ENCODE assay signal across 22 cellular contexts in the genomic region with DNA sequence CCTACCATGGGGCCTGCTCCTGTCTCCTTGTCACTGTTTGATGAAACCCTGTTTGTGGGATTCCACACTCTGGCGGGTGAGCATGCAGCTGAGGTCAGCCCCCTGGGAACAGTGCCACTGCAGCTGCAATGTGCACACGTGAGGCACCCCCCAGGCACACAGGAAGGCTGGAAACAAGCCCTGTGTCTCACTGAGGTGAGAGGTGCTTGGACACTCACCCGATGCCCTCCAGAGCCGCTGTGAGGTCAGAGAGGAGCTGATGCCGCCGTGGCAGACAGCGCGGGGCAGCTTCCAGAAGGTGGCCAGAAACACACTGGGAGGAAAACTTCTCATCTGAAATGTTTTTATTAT. TPM values are rescaled to one million over a fixed set of nuclear protein-coding genes. Genes with fewer than 3 reads are reported as not detected.
DNase-seq lines count a peak whose midpoint lies in the region; ATAC-seq, FAIRE-seq and TF ChIP-seq lines count a peak whose summit lies in the region.
"Had no signal": no experiment of that assay in that cellular context is flagged by ENCODE, and none has a peak within 500 bp of the region (broad histone marks: within the 10 kb centered on the region; RNA-seq: fewer than 3 reads in every experiment).

No MANE protein-coding gene starts in this region.

- H3K9me2 ChIP-seq in OCI-LY7 (ENCODE audit: insufficient read depth, low read length), result no peaks in the 10 kb centered on the region

- H3K4me3 ChIP-seq in OCI-LY7 (ENCODE audit: low read depth, low read length, poor library complexity, severe bottlenecking) (no peak overlapping the region), esophagus muscularis mucosa (peak overlapping the region in 2 of 4 donors; percentile 20 to 21), HepG2 (replicated peaks in 1 of 3; ENCODE audit: insufficient read depth in 1 of 3, low read depth in 2 of 3, low read length in 3 of 3) (no peak overlapping the region), aorta (ENCODE audit: low read length in 2 of 2) (no peak overlapping the region)
- H3K4me3 ChIP-seq: ovary had no signal

- no peak overlapping the region for H3K4me2 ChIP-seq in OCI-LY7 (ENCODE audit: low read length)
- H3K4me2 ChIP-seq in HepG2 (ENCODE audit: low read depth, low read length), result peak overlapping the region; percentile 23; the same call in 1 of the 2 replicates

- H3K36me3 ChIP-seq in OCI-LY7 (ENCODE audit: insufficient read depth, low read length), result no peaks in the 10 kb centered on the region
- no peaks in the 10 kb centered on the region for H3K36me3 ChIP-seq in esophagus muscularis mucosa
- H3K36me3 ChIP-seq in HepG2 (replicated peaks in 1 of 2; ENCODE audit: control insufficient read depth in 1 of 2, insufficient read depth in 2 of 2, low read length in 2 of 2), result no peaks in the 10 kb centered on the region
- no peaks in the 10 kb centered on the region for H3K36me3 ChIP-seq in aorta (ENCODE audit: control insufficient read depth in 1 of 2, insufficient read depth in 2 of 2, low read length in 1 of 2)
- H3K36me3 ChIP-seq: ovary had no signal

- intact Hi-C loops in OCI-LY7 (cut with micrococcal nuclease; ENCODE audit: unreplicated experiment) (no loop called here), esophagus muscularis mucosa (cut with DNase I) (no loop called here), HepG2 (cut with micrococcal nuclease; ENCODE audit: unreplicated experiment) (no loop called here), aorta (cut with DNase I) (no loop called here)
- intact Hi-C loops in activated T-helper 2 cell treated with anti-CD3 and anti-CD28 coated beads, Interferon-gamma antibody, Interleukin-2, Interleukin-4, amounts not matched to agents 10 μg/mL and 5 μg/mL and 100 μg/mL, durations not matched to agents 14 hours and 24 hours and 36 hours (cut with micrococcal nuclease), result no loop called here

- no peak overlapping the region for H3K27ac Mint-ChIP-seq in activated T-helper 2 cell treated with anti-CD3 and anti-CD28 coated beads, Interferon-gamma antibody, Interleukin-2, Interleukin-4, amounts not matched to agents 10 μg/mL and 5 μg/mL and 100 μg/mL, durations not matched to agents 14 hours and 24 hours and 36 hours
- H3K27ac Mint-ChIP-seq: activated CD8-positive, alpha-beta memory T cell treated with anti-CD3 and anti-CD28 coated beads, Interleukin-2, amount 10 ng/mL, durations not matched to agents 7 days and 5 days; activated naive CD4-positive, alpha-beta T cell treated with anti-CD3 and anti-CD28 coated beads, Interleukin-2, amount 10 ng/mL, durations not matched to agents 7 days and 5 days; CD4-positive, alpha-beta T cell; HFFc6; stimulated activated memory B cell treated with anti-CD40 and anti-IgM and Interleukin-4, amounts not matched to agents 10 μg/mL and 1 μg/mL and 100 μg/mL, for 72 hours; WTC11 had no signal

- H3K27ac ChIP-seq in OCI-LY7 (ENCODE audit: low read depth, low read length, poor library complexity, severe bottlenecking), result no peak overlapping the region
- peak overlapping the region; percentile 83 to 95 (median 92) for H3K27ac ChIP-seq in esophagus muscularis mucosa (replicated peaks in 1 of 4)
- H3K27ac ChIP-seq in HepG2 (ENCODE audit: extremely low read length, insufficient read depth, low read length), result no peak overlapping the region
- H3K27ac ChIP-seq in aorta (ENCODE audit: low read depth in 1 of 2, low read length in 2 of 2), result no peak overlapping the region
- H3K27ac ChIP-seq: ovary had no signal

- WGBS in esophagus muscularis mucosa, result 46% methylated on average over 8 of the region's 8 CpGs
- 56% methylated on average over 6 of the region's 8 CpGs for WGBS in HepG2 (ENCODE audit: low lambda C conversion rate)
- WGBS in aorta, 2 donors, result 85 to 87% methylated on average over 8 of the region's 8 CpGs

- no peak for TF ChIP-seq RAD21 in HepG2 (CRISPR knock-in tag; IDR thresholded peaks at IDR 0.05)

- H4K20me1 ChIP-seq in OCI-LY7 (ENCODE audit: insufficient read depth, low read length) (no peaks in the 10 kb centered on the region), HepG2 (ENCODE audit: insufficient read depth, low read length) (no peaks in the 10 kb centered on the region)

- H3K4me1 ChIP-seq in OCI-LY7 (ENCODE audit: insufficient read depth, low read length, poor library complexity, severe bottlenecking), result no peaks in the 10 kb centered on the region
- H3K4me1 ChIP-seq in esophagus muscularis mucosa, result peaks cover 39 to 100% (median 94%) of the 10 kb centered on the region in 4 donors
- peaks cover 69% of the 10 kb centered on the region for H3K4me1 ChIP-seq in HepG2 (ENCODE audit: insufficient read depth, low read length)
- no peaks in the 10 kb centered on the region for H3K4me1 ChIP-seq in aorta (ENCODE audit: control insufficient read depth in 1 of 2, insufficient read depth in 2 of 2, low read length in 2 of 2)

- no peak overlapping the region for H2AFZ ChIP-seq in OCI-LY7 (ENCODE audit: low read length)
- no peak overlapping the region for H2AFZ ChIP-seq in HepG2 (ENCODE audit: low read length)

- ATAC-seq in HepG2 (no peak), aorta (ENCODE audit: low FRiP score) (no peak)
- ATAC-seq: activated CD8-positive, alpha-beta memory T cell treated with anti-CD3 and anti-CD28 coated beads, Interleukin-2, amount 10 ng/mL, durations not matched to agents 7 days and 5 days; PC-3; stimulated activated memory B cell treated with anti-CD40 and anti-IgM and Interleukin-4, amounts not matched to agents 10 μg/mL and 1 μg/mL and 100 μg/mL, for 72 hours; WTC11 had no signal

- no peak overlapping the region for H3K9ac ChIP-seq in HepG2 (ENCODE audit: insufficient read depth, low read depth, low read length)

- no peak for TF ChIP-seq CTCF in OCI-LY7 (conservative IDR thresholded peaks at IDR 0.05; ENCODE audit: low read length)
- peak in 1 of 3 experiments; percentile 2 for TF ChIP-seq CTCF in esophagus muscularis mucosa (IDR thresholded peaks at IDR 0.05)
- TF ChIP-seq CTCF in HepG2 (CRISPR knock-in tag; IDR thresholded peaks at IDR 0.05), result no peak

- no peaks in the 10 kb centered on the region for H3K27me3 ChIP-seq in esophagus muscularis mucosa
- peaks cover 14 to 71% of the 10 kb centered on the region in 2 experiments for H3K27me3 ChIP-seq in HepG2 (ENCODE audit: control insufficient read depth in 1 of 2, insufficient read depth in 2 of 2, low read length in 2 of 2)
- no peaks in the 10 kb centered on the region for H3K27me3 ChIP-seq in aorta (ENCODE audit: control insufficient read depth in 1 of 2, insufficient read depth in 2 of 2, low read length in 1 of 2)
- H3K27me3 ChIP-seq: ovary had no signal

- no TSS peak for BruUV-seq in OCI-LY7 (replicated peaks; lab: Mats Ljungman, UMichigan)
- BruUV-seq in HepG2 (replicated peaks; lab: Mats Ljungman, UMichigan), result no TSS peak

- POLR2A ChIA-PET in OCI-LY7 (lab: Charles Lee), result no interaction called here
- POLR2A ChIA-PET in HepG2 (lab: Yijun Ruan, JAX), result interaction anchor here (1.2 to 2.3 kb wide), 2 partner anchors 9 to 23 kb away, joined by 3 to 10 read pairs; no protein-coding TSS in a partner anchor

- H3K9me3 Mint-ChIP-seq in activated T-helper 2 cell treated with anti-CD3 and anti-CD28 coated beads, Interferon-gamma antibody, Interleukin-2, Interleukin-4, amounts not matched to agents 10 μg/mL and 5 μg/mL and 100 μg/mL, durations not matched to agents 14 hours and 24 hours and 36 hours, result no peaks in the 10 kb centered on the region
- H3K9me3 Mint-ChIP-seq: activated naive CD4-positive, alpha-beta T cell treated with anti-CD3 and anti-CD28 coated beads, Interleukin-2, amount 10 ng/mL, durations not matched to agents 7 days and 5 days; CD4-positive, alpha-beta T cell; HFFc6; stimulated activated memory B cell treated with anti-CD40 and anti-IgM and Interleukin-4, amounts not matched to agents 10 μg/mL and 1 μg/mL and 100 μg/mL, for 72 hours; WTC11 had no signal

- H3K79me2 ChIP-seq in OCI-LY7 (ENCODE audit: insufficient read depth, low read depth, low read length) (no peaks in the 10 kb centered on the region), HepG2 (ENCODE audit: insufficient read depth, low read length) (no peaks in the 10 kb centered on the region)

- H3K27me3 Mint-ChIP-seq in activated T-helper 2 cell treated with anti-CD3 and anti-CD28 coated beads, Interferon-gamma antibody, Interleukin-2, Interleukin-4, amounts not matched to agents 10 μg/mL and 5 μg/mL and 100 μg/mL, durations not matched to agents 14 hours and 24 hours and 36 hours (ENCODE audit: low read depth), result no peaks in the 10 kb centered on the region
- H3K27me3 Mint-ChIP-seq: activated CD8-positive, alpha-beta memory T cell treated with anti-CD3 and anti-CD28 coated beads, Interleukin-2, amount 10 ng/mL, durations not matched to agents 7 days and 5 days; CD4-positive, alpha-beta T cell had no signal

- TF ChIP-seq EP300 in esophagus muscularis mucosa (IDR thresholded peaks at IDR 0.05), result no peak
- TF ChIP-seq EP300 in HepG2 (IDR thresholded peaks at IDR 0.05; ENCODE audit: low read depth in 2 of 2, low read length in 2 of 2), result no peak
- TF ChIP-seq EP300 in HepG2 (CRISPR knock-in tag; IDR thresholded peaks at IDR 0.05; ENCODE audit: borderline replicate concordance), result no peak

- TF ChIP-seq POLR2A in esophagus muscularis mucosa (IDR thresholded peaks at IDR 0.05; ENCODE audit: low read depth), result no peak
- no peak for TF ChIP-seq POLR2A in HepG2 (IDR thresholded peaks at IDR 0.05; ENCODE audit: insufficient read depth in 1 of 2, low read depth in 2 of 2, low read length in 2 of 2)

- CTCF ChIA-PET in OCI-LY7 (lab: Charles Lee; ENCODE audit: unreplicated experiment), result no interaction called here
- CTCF ChIA-PET in HepG2 (lab: Yijun Ruan, JAX; ENCODE audit: low intra/inter-chr PET ratio, low total read pairs), result no interaction called here

- no peaks in the 10 kb centered on the region for H3K36me3 Mint-ChIP-seq in activated T-helper 2 cell treated with anti-CD3 and anti-CD28 coated beads, Interferon-gamma antibody, Interleukin-2, Interleukin-4, amounts not matched to agents 10 μg/mL and 5 μg/mL and 100 μg/mL, durations not matched to agents 14 hours and 24 hours and 36 hours (ENCODE audit: low read depth)
- H3K36me3 Mint-ChIP-seq: activated CD8-positive, alpha-beta memory T cell treated with anti-CD3 and anti-CD28 coated beads, Interleukin-2, amount 10 ng/mL, durations not matched to agents 7 days and 5 days; activated naive CD4-positive, alpha-beta T cell treated with anti-CD3 and anti-CD28 coated beads, Interleukin-2, amount 10 ng/mL, durations not matched to agents 7 days and 5 days; stimulated activated memory B cell treated with anti-CD40 and anti-IgM and Interleukin-4, amounts not matched to agents 10 μg/mL and 1 μg/mL and 100 μg/mL, for 72 hours; WTC11 had no signal

- in situ Hi-C loops in HepG2 (cut with HindIII; ENCODE audit: extremely low pct_ligation_motif_present, low pct_unique_long_range_greater_than_20kb), result no loop called here

- no peak for FAIRE-seq in HepG2 (lab: Jason Lieb, UNC)
- FAIRE-seq: bronchial epithelial cell, frontal cortex, GM12891, islet of Langerhans, small intestine had no signal

- H3K4me1 Mint-ChIP-seq in activated T-helper 2 cell treated with anti-CD3 and anti-CD28 coated beads, Interferon-gamma antibody, Interleukin-2, Interleukin-4, amounts not matched to agents 10 μg/mL and 5 μg/mL and 100 μg/mL, durations not matched to agents 14 hours and 24 hours and 36 hours (ENCODE audit: low read depth), result no peaks in the 10 kb centered on the region
- H3K4me1 Mint-ChIP-seq: activated CD8-positive, alpha-beta memory T cell treated with anti-CD3 and anti-CD28 coated beads, Interleukin-2, amount 10 ng/mL, durations not matched to agents 7 days and 5 days; activated naive CD4-positive, alpha-beta T cell treated with anti-CD3 and anti-CD28 coated beads, Interleukin-2, amount 10 ng/mL, durations not matched to agents 7 days and 5 days; WTC11 had no signal

- H3K9me3 ChIP-seq in OCI-LY7 (ENCODE audit: low read length) (no peaks in the 10 kb centered on the region), esophagus muscularis mucosa (no peaks in the 10 kb centered on the region), HepG2 (ENCODE audit: low read length) (no peaks in the 10 kb centered on the region), aorta (ENCODE audit: control insufficient read depth, low read length) (no peaks in the 10 kb centered on the region)
- H3K9me3 ChIP-seq: ovary had no signal

- DNase-seq in OCI-LY7 (ENCODE audit: low spot score), result peak; percentile 34
- no peak for DNase-seq in esophagus muscularis mucosa (ENCODE audit: extremely low spot score)
- peak; percentile 31 for DNase-seq in HepG2 (ENCODE audit: low spot score)
- DNase-seq in aorta, result peak; percentile 26 to 77
- no peak for DNase-seq in activated T-helper 2 cell treated with anti-CD3 and anti-CD28 coated beads, Interferon-gamma antibody, Interleukin-2, Interleukin-4, amounts not matched to agents 10 μg/mL and 5 μg/mL and 100 μg/mL, durations not matched to agents 14 hours and 24 hours and 36 hours (ENCODE audit: low spot score)
- DNase-seq in middle frontal gyrus (ENCODE audit: extremely low spot score, low spot score), result no peak
- no peak for DNase-seq in epidermal melanocyte (ENCODE audit: insufficient read length, low spot score)
- DNase-seq: activated CD8-positive, alpha-beta memory T cell treated with anti-CD3 and anti-CD28 coated beads, Interleukin-2, amount 10 ng/mL, durations not matched to agents 7 days and 5 days; activated naive CD4-positive, alpha-beta T cell treated with anti-CD3 and anti-CD28 coated beads, Interleukin-2, amount 10 ng/mL, durations not matched to agents 7 days and 5 days; effector CD4-positive, alpha-beta T cell; HFFc6; NCI-H510A treated with DMSO at 0.1 percent for 48 hours; PC-3; small intestine had no signal

- H3K4me3 Mint-ChIP-seq in activated T-helper 2 cell treated with anti-CD3 and anti-CD28 coated beads, Interferon-gamma antibody, Interleukin-2, Interleukin-4, amounts not matched to agents 10 μg/mL and 5 μg/mL and 100 μg/mL, durations not matched to agents 14 hours and 24 hours and 36 hours (ENCODE audit: low read depth), result no peak overlapping the region
- H3K4me3 Mint-ChIP-seq: activated CD8-positive, alpha-beta memory T cell treated with anti-CD3 and anti-CD28 coated beads, Interleukin-2, amount 10 ng/mL, durations not matched to agents 7 days and 5 days; activated naive CD4-positive, alpha-beta T cell treated with anti-CD3 and anti-CD28 coated beads, Interleukin-2, amount 10 ng/mL, durations not matched to agents 7 days and 5 days; CD4-positive, alpha-beta T cell; HFFc6; stimulated activated memory B cell treated with anti-CD40 and anti-IgM and Interleukin-4, amounts not matched to agents 10 μg/mL and 1 μg/mL and 100 μg/mL, for 72 hours; WTC11 had no signal

RNA-seq across cellular contexts. Expression of gene SLX9, which starts 49.7 kb away (rescaled TPM):
- total RNA-seq in OCI-LY7 (2014; rRNA removed; shearing (Covaris generic)), result 18.6 and 37.0 TPM in 2 replicates
- total RNA-seq in OCI-LY7 (2022) (53.3 and 61.6 TPM in 2 replicates), esophagus muscularis mucosa (10 to 100 TPM; 20.8 to 59.3 (median 27.6) TPM), HepG2 (2016; rRNA removed; fragmentation: Illumina TruSeq; extraction: Trizol) (47.1 and 51.5 TPM in 2 replicates), aorta (10 to 100 TPM; 21.5 to 29.6 TPM)
- 43.4 and 50.9 TPM in 2 replicates for total RNA-seq in HepG2 (2016; cell fraction: cytosol; rRNA removed; fragmentation: Illumina TruSeq; extraction: Trizol; ENCODE audit: low read depth)
- 51.9 and 55.4 TPM in 2 replicates for total RNA-seq in HepG2 (2016; cell fraction: insoluble cytoplasmic fraction; rRNA removed; fragmentation: Illumina TruSeq; extraction: Trizol)
- 31.2 and 37.8 TPM in 2 replicates for total RNA-seq in HepG2 (2016; cell fraction: membrane; rRNA removed; fragmentation: Illumina TruSeq; extraction: Trizol)
- 17.3 and 20.5 TPM in 2 replicates for total RNA-seq in HepG2 (2016; cell fraction: nucleus; rRNA removed; fragmentation: Illumina TruSeq; extraction: Trizol)
- polyA plus RNA-seq in HepG2 (2011; rRNA removed) (21.0 and 22.6 TPM in 2 replicates), aorta (10 to 100 TPM; 17.3 to 19.2 TPM)
- 32.4 and 47.0 TPM in 2 replicates for polyA plus RNA-seq in HepG2 (2011; cell fraction: cytosol; rRNA removed)
- polyA plus RNA-seq in HepG2 (2011; cell fraction: nucleus; rRNA removed), result 22.9 and 26.2 TPM in 2 replicates
- polyA plus RNA-seq in HepG2 (2012), result 22.9 TPM in 2 replicates
- polyA plus RNA-seq in HepG2 (2016; cell fraction: cytosol; fragmentation: Illumina TruSeq; extraction: Trizol; ENCODE audit: low read depth), result 43.3 and 45.1 TPM in 2 replicates
- 53.9 and 57.5 TPM in 2 replicates for polyA plus RNA-seq in HepG2 (2016; cell fraction: insoluble cytoplasmic fraction; fragmentation: Illumina TruSeq; extraction: Trizol; ENCODE audit: low read depth)
- polyA plus RNA-seq in HepG2 (2016; cell fraction: membrane; fragmentation: Illumina TruSeq; extraction: Trizol; ENCODE audit: low read depth), result 27.6 and 29.8 TPM in 2 replicates
- 35.4 and 41.4 TPM in 2 replicates for polyA plus RNA-seq in HepG2 (2016; cell fraction: nucleus; fragmentation: Illumina TruSeq; extraction: Trizol; ENCODE audit: insufficient read depth, low read depth)
- 14.1 and 17.2 TPM in 2 replicates for polyA minus RNA-seq in HepG2 (2011; rRNA and poly(A)+ RNA removed; ENCODE audit: low replicate concordance)
- 15.8 and 22.1 TPM in 2 replicates for polyA minus RNA-seq in HepG2 (2011; cell fraction: cytosol; rRNA and poly(A)+ RNA removed)
- polyA minus RNA-seq in HepG2 (2011; cell fraction: nucleus; rRNA and poly(A)+ RNA removed), result 5.8 and 8.6 TPM in 2 replicates
- 65.8 and 72.6 TPM in 2 replicates for total RNA-seq in activated T-helper 2 cell treated with anti-CD3 and anti-CD28 coated beads, Interferon-gamma antibody, Interleukin-2, Interleukin-4, amounts not matched to agents 10 μg/mL and 5 μg/mL and 100 μg/mL, durations not matched to agents 14 hours and 24 hours and 36 hours

Comparison
In these comparisons a context has a peak if more than half of its experiments do, and no peak if none do; other contexts are left out.
1. DNase-seq: peak in OCI-LY7 (single experiment), HepG2 (single experiment) and aorta (2 of 2); none in esophagus muscularis mucosa (single experiment), activated T-helper 2 cell treated with anti-CD3 and anti-CD28 coated beads, Interferon-gamma antibody, Interleukin-2, Interleukin-4, amounts not matched to agents 10 μg/mL and 5 μg/mL and 100 μg/mL, durations not matched to agents 14 hours and 24 hours and 36 hours (single experiment), middle frontal gyrus (single experiment) and epidermal melanocyte (single experiment).
2. H3K27ac ChIP-seq: peak in esophagus muscularis mucosa (4 of 4); none in OCI-LY7 (single experiment), HepG2 (single experiment) and aorta (0 of 2).